8 cellular contexts compared by ENCODE assay signal in the genomic region with DNA sequence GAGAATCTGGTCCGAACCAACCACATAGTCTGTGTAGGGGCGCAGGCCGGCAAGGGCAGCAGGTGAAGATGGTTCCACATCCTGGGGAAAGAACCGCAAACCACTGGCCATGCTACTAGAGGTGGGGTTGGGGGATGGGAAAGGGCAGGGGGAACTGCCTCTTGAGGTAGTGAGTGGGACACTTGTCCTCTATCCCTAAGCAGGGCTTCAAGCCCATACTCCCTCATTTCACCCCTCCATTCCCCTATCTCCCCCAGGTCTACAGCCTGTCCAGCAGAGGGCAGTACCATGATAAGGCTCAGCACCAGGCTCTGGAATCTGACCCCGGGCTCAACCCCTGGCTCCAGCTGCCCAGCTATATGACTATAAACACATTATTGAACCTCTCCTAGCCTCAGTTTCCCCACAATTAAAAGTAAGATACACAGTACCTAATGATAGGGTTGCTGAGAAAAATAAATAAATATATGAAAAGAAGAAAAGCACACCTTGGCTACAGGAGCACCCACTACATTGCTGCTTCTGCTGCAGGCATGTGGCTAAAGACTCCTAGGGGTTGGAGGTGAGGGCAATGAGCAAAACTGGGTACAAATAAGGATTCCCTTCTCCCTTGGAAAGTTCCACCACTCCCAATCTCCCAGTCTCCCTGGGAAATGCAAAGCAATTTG. TPM values are rescaled to one million over a fixed set of nuclear protein-coding genes. Genes with fewer than 3 reads are reported as not detected.
DNase-seq lines count a peak whose midpoint lies in the region; ATAC-seq, FAIRE-seq and TF ChIP-seq lines count a peak whose summit lies in the region.

No MANE protein-coding gene starts in this region.

- peaks cover 17% of the 10 kb centered on the region for H4K20me1 ChIP-seq in K562 (replicated peaks; ENCODE audit: control insufficient read depth, insufficient read depth, low read length)

- no peaks in the 10 kb centered on the region for H3K9me3 ChIP-seq in K562 (replicated peaks; ENCODE audit: control insufficient read depth, insufficient read depth, low read depth, low read length)
- no peaks in the 10 kb centered on the region for H3K9me3 ChIP-seq in left lung
- H3K9me3 ChIP-seq in suprapubic skin = no peaks in the 10 kb centered on the region

- 92% methylated on average over 5 of the region's 5 CpGs for WGBS in K562 (ENCODE audit: insufficient coverage, low coverage, missing lambda C conversion rate)
- WGBS in suprapubic skin = 82% methylated on average over 5 of the region's 5 CpGs

- TF ChIP-seq POLR2A in K562 (conservative IDR thresholded peaks at IDR 0.05) (no peak), suprapubic skin (IDR thresholded peaks at IDR 0.05) (no peak)

- H3K27me3 ChIP-seq in K562 (ENCODE audit: control insufficient read depth in 2 of 2, insufficient read depth in 2 of 2, low read length in 2 of 2) = no peaks in the 10 kb centered on the region
- no peaks in the 10 kb centered on the region for H3K27me3 ChIP-seq in left lung
- H3K27me3 ChIP-seq in suprapubic skin = no peaks in the 10 kb centered on the region

- H3K9ac ChIP-seq in K562 (ENCODE audit: insufficient read depth in 1 of 2, low read depth in 2 of 2, low read length in 2 of 2) = no peak overlapping the region

- FAIRE-seq in K562 (lab: Jason Lieb, UNC) = peak; percentile 78

- peak; percentile 49 for ATAC-seq in HG03108 (IDR thresholded peaks at IDR 0.05; ENCODE audit: unreplicated experiment)
- peak; percentile 84 for ATAC-seq in SK-N-SH treated with all-trans-retinoic acid at 6 μM for 48 hours
- ATAC-seq in K562 = peak; percentile 83
- ATAC-seq in left lung = peak; percentile 78

- peaks cover 38% of the 10 kb centered on the region for H3K79me2 ChIP-seq in K562 (ENCODE audit: control insufficient read depth, insufficient read depth, low read length)

- H3K4me2 ChIP-seq in K562 (ENCODE audit: insufficient read depth, low read length) = no peak overlapping the region

- H3K27ac ChIP-seq in K562 (ENCODE audit: extremely low read depth, low read depth, low read length) = no peak overlapping the region
- no peak overlapping the region for H3K27ac ChIP-seq in left lung
- H3K27ac ChIP-seq in suprapubic skin = no peak overlapping the region

- peaks cover 81% of the 10 kb centered on the region for H3K36me3 ChIP-seq in K562 (ENCODE audit: control insufficient read depth, insufficient read depth, low read length)
- H3K36me3 ChIP-seq in left lung = peaks cover 3 to 53% of the 10 kb centered on the region in 2 donors
- peaks cover 51% of the 10 kb centered on the region for H3K36me3 ChIP-seq in suprapubic skin

- TF ChIP-seq CTCF in GM12875 (IDR thresholded peaks at IDR 0.05; ENCODE audit: borderline replicate concordance, insufficient read depth, low read depth, low read length) (peak; percentile 78), K562 (IDR thresholded peaks at IDR 0.05 in 2 of 3, conservative IDR thresholded peaks at IDR 0.05 in 1 of 3; ENCODE audit: insufficient read depth in 2 of 3, low read depth in 1 of 3, low read length in 3 of 3) (peak; percentile 77 to 86 (median 78)), left lung (IDR thresholded peaks at IDR 0.05) (peak; percentile 40 to 74), suprapubic skin (IDR thresholded peaks at IDR 0.05) (peak; percentile 13 to 54)

- intact Hi-C loops in K562 (cut with micrococcal nuclease) (loop anchor here (2.0 kb wide), 1 partner anchor 188 kb away; no protein-coding TSS in a partner anchor), left lung (cut with DNase I) (no loop called here)

- H3K4me3 ChIP-seq in GM12875 (ENCODE audit: low read depth, low read length) (no peak overlapping the region), K562 (no peak overlapping the region), left lung (no peak overlapping the region), suprapubic skin (no peak overlapping the region)

- TF ChIP-seq EP300 in K562 (IDR thresholded peaks at IDR 0.05; ENCODE audit: low read length) = no peak
- no peak for TF ChIP-seq EP300 in suprapubic skin (IDR thresholded peaks at IDR 0.05)

- in situ Hi-C loops in ACHN (cut with HindIII; ENCODE audit: low pct_ligation_motif_present, low pct_unique_long_range_greater_than_20kb, low sequenced_read_pairs) = no loop called here
- in situ Hi-C loops in K562 (cut with MboI) = no loop called here

- no peak overlapping the region for H2AFZ ChIP-seq in K562 (ENCODE audit: low read depth, low read length)

- TF ChIP-seq RAD21 in K562 (CRISPR knock-in tag; conservative IDR thresholded peaks at IDR 0.05 in 1 of 2, IDR thresholded peaks at IDR 0.05 in 1 of 2) = peak; percentile 49 to 66

- POLR2A ChIA-PET in K562 (lab: Yijun Ruan, JAX) = no interaction called here

- peaks cover 10 to 23% of the 10 kb centered on the region in 2 experiments; a peak in 4 of 5 replicates for H3K4me1 ChIP-seq in K562 (replicated peaks in 1 of 2; ENCODE audit: control insufficient read depth in 2 of 2, insufficient read depth in 2 of 2, low read length in 2 of 2)
- peaks cover 4 to 52% of the 10 kb centered on the region in 2 donors for H3K4me1 ChIP-seq in left lung
- H3K4me1 ChIP-seq in suprapubic skin = peaks cover 29% of the 10 kb centered on the region

- peak; percentile 52 for DNase-seq in ACHN
- peak; percentile 70 to 85 (median 84) for DNase-seq in K562 (ENCODE audit: extremely low read depth in 1 of 4, low spot score in 3 of 4)
- no peak for DNase-seq in left lung
- no peak for DNase-seq in suprapubic skin (ENCODE audit: low spot score in 2 of 2)
- no peak for DNase-seq in HK-2 (ENCODE audit: unreplicated experiment)

- H3K9me1 ChIP-seq in K562 (ENCODE audit: control insufficient read depth, insufficient read depth, low read length) = peaks cover 4% of the 10 kb centered on the region

- no TSS peak for BruUV-seq in K562 (replicated peaks; lab: Mats Ljungman, UMichigan)

- CTCF ChIA-PET in K562 (lab: Yijun Ruan, JAX; ENCODE audit: low intra/inter-chr PET ratio) = interaction anchor here (0.6 to 1.0 kb wide), 6 partner anchors 88 to 271 kb away, joined by 3 to 6 read pairs (median 3); no protein-coding TSS in a partner anchor

RNA-seq across cellular contexts. Expression of gene GORASP1, which starts 6.3 kb away (rescaled TPM):
- total RNA-seq in K562 (2011; cell fraction: chromatin; rRNA removed; ENCODE audit: low replicate concordance) = 170 and 347 TPM in 2 replicates
- total RNA-seq in K562 (2011; cell fraction: nucleolus; rRNA removed) = 220 and 236 TPM in 2 replicates
- 186 and 187 TPM in 2 replicates for total RNA-seq in K562 (2011; cell fraction: nucleoplasm; rRNA removed)
- total RNA-seq in K562 (2014; rRNA removed) (67.6 and 83.5 TPM in 2 replicates), K562 (2014; rRNA removed; fragmentation: Illumina TruSeq; extraction: Trizol) (39.7 and 46.8 TPM in 2 replicates), K562 (2015; rRNA removed; fragmentation: Illumina TruSeq; extraction: Trizol) (65.3 and 67.6 TPM in 2 replicates), K562 (2021) (80.7 and 81.2 TPM in 2 replicates), left lung (10 to 100 TPM; 62.5 to 63.2 TPM), suprapubic skin (100 to 1,000 TPM in 1 of 4 donors, 10 to 100 TPM in 3; 51.3 to 101 (median 73.8) TPM)
- polyA plus RNA-seq in K562 (2011; rRNA removed) (87.9 and 116 TPM in 2 replicates), K562 (2014; fragmentation: Illumina TruSeq; extraction: Trizol) (71.3 and 81.3 TPM in 2 replicates), K562 (2014; fragmentation: Nextera tagmentation; extraction: Ambion mirVana) (10 to 100 TPM in 1 of 2 experiments, 1 to 10 TPM in 1; 8.4 to 14.0 TPM), K562 (2014; rRNA removed) (75.3 and 82.3 TPM in 2 replicates)
- polyA plus RNA-seq in K562 (2011; cell fraction: cytosol; rRNA removed) = 88.5 and 108 TPM in 2 replicates
- 454 and 537 TPM in 2 replicates for polyA plus RNA-seq in K562 (2011; cell fraction: nucleus; rRNA removed)
- 72.8 and 104 TPM in 2 replicates for polyA plus RNA-seq in K562 (2012)
- polyA minus RNA-seq in K562 (2011; rRNA and poly(A)+ RNA removed) = 48.5 and 49.2 TPM in 2 replicates
- 42.4 and 49.5 TPM in 2 replicates for polyA minus RNA-seq in K562 (2011; cell fraction: cytosol; rRNA and poly(A)+ RNA removed)
- 120 and 149 TPM in 2 replicates for polyA minus RNA-seq in K562 (2011; cell fraction: nucleus; rRNA and poly(A)+ RNA removed)

RNA-seq across cellular contexts. Expression of gene TTC21A, which starts 6.3 kb away (rescaled TPM):
- 7.6 and 12.4 TPM in 2 replicates for total RNA-seq in K562 (2011; cell fraction: chromatin; rRNA removed; ENCODE audit: low replicate concordance)
- total RNA-seq in K562 (2011; cell fraction: nucleolus; rRNA removed) = 5.8 and 6.7 TPM in 2 replicates
- total RNA-seq in K562 (2011; cell fraction: nucleoplasm; rRNA removed) = 5.1 and 8.2 TPM in 2 replicates
- 0.36 and 0.37 TPM in 2 replicates for total RNA-seq in K562 (2014; rRNA removed)
- total RNA-seq in K562 (2014; rRNA removed; fragmentation: Illumina TruSeq; extraction: Trizol) = 0.32 and 0.47 TPM in 2 replicates
- 0.83 and 1.2 TPM in 2 replicates for total RNA-seq in K562 (2015; rRNA removed; fragmentation: Illumina TruSeq; extraction: Trizol)
- total RNA-seq in K562 (2021) = 1.4 and 1.7 TPM in 2 replicates
- polyA plus RNA-seq in K562 (2011; rRNA removed) = 0.84 and 1.1 TPM in 2 replicates
- polyA plus RNA-seq in K562 (2011; cell fraction: cytosol; rRNA removed) = 0.66 and 1.1 TPM in 2 replicates
- 5.1 and 6.7 TPM in 2 replicates for polyA plus RNA-seq in K562 (2011; cell fraction: nucleus; rRNA removed)
- 1.3 and 2.7 TPM in 2 replicates for polyA plus RNA-seq in K562 (2012)
- 0.70 and 0.94 TPM in 2 replicates for polyA plus RNA-seq in K562 (2014; fragmentation: Illumina TruSeq; extraction: Trizol)
- polyA plus RNA-seq in K562 (2014; fragmentation: Nextera tagmentation; extraction: Ambion mirVana) = under 1 TPM; 0.22 to 0.35 TPM
- 0.93 and 1.4 TPM in 2 replicates for polyA plus RNA-seq in K562 (2014; rRNA removed)
- 1.3 and 2.1 TPM in 2 replicates for polyA minus RNA-seq in K562 (2011; rRNA and poly(A)+ RNA removed)
- 0.67 TPM in 1 of 2 replicates, not detected in the other for polyA minus RNA-seq in K562 (2011; cell fraction: cytosol; rRNA and poly(A)+ RNA removed)
- polyA minus RNA-seq in K562 (2011; cell fraction: nucleus; rRNA and poly(A)+ RNA removed) = 3.5 and 4.1 TPM in 2 replicates
- total RNA-seq in left lung = 10 to 100 TPM in 1 of 2 donors, 1 to 10 TPM in 1; 7.1 to 10.6 TPM
- 10 to 100 TPM in 1 of 4 donors, 1 to 10 TPM in 3; 1.2 to 11.0 (median 4.7) TPM for total RNA-seq in suprapubic skin

RNA-seq across cellular contexts. Expression of gene WDR48, which starts 49.3 kb away (rescaled TPM):
- total RNA-seq in K562 (2011; cell fraction: chromatin; rRNA removed; ENCODE audit: low replicate concordance) = 31.6 and 76.0 TPM in 2 replicates
- total RNA-seq in K562 (2011; cell fraction: nucleolus; rRNA removed) = 13.0 and 16.8 TPM in 2 replicates
- total RNA-seq in K562 (2011; cell fraction: nucleoplasm; rRNA removed) = 28.7 and 37.4 TPM in 2 replicates
- total RNA-seq in K562 (2014; rRNA removed) = 22.1 and 26.6 TPM in 2 replicates
- 48.0 and 58.8 TPM in 2 replicates for total RNA-seq in K562 (2014; rRNA removed; fragmentation: Illumina TruSeq; extraction: Trizol)
- 34.4 and 38.1 TPM in 2 replicates for total RNA-seq in K562 (2015; rRNA removed; fragmentation: Illumina TruSeq; extraction: Trizol)
- 45.7 and 48.5 TPM in 2 replicates for total RNA-seq in K562 (2021)
- polyA plus RNA-seq in K562 (2011; rRNA removed) = 51.8 and 70.6 TPM in 2 replicates
- 14.0 and 23.7 TPM in 2 replicates for polyA plus RNA-seq in K562 (2011; cell fraction: cytosol; rRNA removed)
- polyA plus RNA-seq in K562 (2011; cell fraction: nucleus; rRNA removed) = 35.7 and 44.4 TPM in 2 replicates
- polyA plus RNA-seq in K562 (2012) = 34.3 and 41.0 TPM in 2 replicates
- 44.1 and 49.9 TPM in 2 replicates for polyA plus RNA-seq in K562 (2014; fragmentation: Illumina TruSeq; extraction: Trizol)
- 10 to 100 TPM; 27.0 to 49.2 TPM for polyA plus RNA-seq in K562 (2014; fragmentation: Nextera tagmentation; extraction: Ambion mirVana)
- 31.1 and 31.2 TPM in 2 replicates for polyA plus RNA-seq in K562 (2014; rRNA removed)
- polyA minus RNA-seq in K562 (2011; rRNA and poly(A)+ RNA removed) = 113 and 118 TPM in 2 replicates
- polyA minus RNA-seq in K562 (2011; cell fraction: cytosol; rRNA and poly(A)+ RNA removed) = 20.6 and 39.8 TPM in 2 replicates
- polyA minus RNA-seq in K562 (2011; cell fraction: nucleus; rRNA and poly(A)+ RNA removed) = 30.3 and 38.9 TPM in 2 replicates
- total RNA-seq in left lung = 10 to 100 TPM; 25.1 to 29.0 TPM
- 10 to 100 TPM; 18.3 to 49.3 (median 25.2) TPM for total RNA-seq in suprapubic skin

RNA-seq across cellular contexts. Expression of gene SCN11A, which starts 49.4 kb away (rescaled TPM):
- total RNA-seq in K562 (2011; cell fraction: chromatin; rRNA removed; ENCODE audit: low replicate concordance) = 0.07 TPM in 1 of 2 replicates, not detected in the other
- not detected in 2 replicates for total RNA-seq in K562 (2011; cell fraction: nucleolus; rRNA removed)
- total RNA-seq in K562 (2011; cell fraction: nucleoplasm; rRNA removed) = not detected in 2 replicates
- total RNA-seq in K562 (2014; rRNA removed) (0.05 TPM in 1 of 2 replicates, not detected in the other), K562 (2014; rRNA removed; fragmentation: Illumina TruSeq; extraction: Trizol) (0.03 TPM in 1 of 2 replicates, not detected in the other), K562 (2015; rRNA removed; fragmentation: Illumina TruSeq; extraction: Trizol) (0.04 TPM in 2 replicates), K562 (2021) (not detected in 2 replicates), left lung (under 1 TPM; 0.06 to 0.13 TPM), suprapubic skin (under 1 TPM; 0.10 to 0.64 (median 0.21) TPM)
- polyA plus RNA-seq in K562 (2011; rRNA removed) (0.01 TPM in 1 of 2 replicates, not detected in the other), K562 (2014; fragmentation: Illumina TruSeq; extraction: Trizol) (not detected in 2 replicates), K562 (2014; fragmentation: Nextera tagmentation; extraction: Ambion mirVana) (not detected), K562 (2014; rRNA removed) (not detected in 2 replicates)
- 0.01 TPM in 2 replicates for polyA plus RNA-seq in K562 (2011; cell fraction: cytosol; rRNA removed)
- 0.03 and 0.06 TPM in 2 replicates for polyA plus RNA-seq in K562 (2011; cell fraction: nucleus; rRNA removed)
- 0.01 and 0.04 TPM in 2 replicates for polyA plus RNA-seq in K562 (2012)
- not detected in 2 replicates for polyA minus RNA-seq in K562 (2011; rRNA and poly(A)+ RNA removed)
- polyA minus RNA-seq in K562 (2011; cell fraction: cytosol; rRNA and poly(A)+ RNA removed) = not detected in 2 replicates
- not detected in 2 replicates for polyA minus RNA-seq in K562 (2011; cell fraction: nucleus; rRNA and poly(A)+ RNA removed)

RNA-seq across cellular contexts. Expression of gene CSRNP1, which starts 52.2 kb away (rescaled TPM):
- total RNA-seq in K562 (2011; cell fraction: chromatin; rRNA removed; ENCODE audit: low replicate concordance) = 18.4 and 48.8 TPM in 2 replicates
- total RNA-seq in K562 (2011; cell fraction: nucleolus; rRNA removed) = 34.9 and 41.4 TPM in 2 replicates
- 17.7 and 23.9 TPM in 2 replicates for total RNA-seq in K562 (2011; cell fraction: nucleoplasm; rRNA removed)
- total RNA-seq in K562 (2014; rRNA removed) (16.8 and 23.2 TPM in 2 replicates), K562 (2014; rRNA removed; fragmentation: Illumina TruSeq; extraction: Trizol) (5.6 and 7.9 TPM in 2 replicates), K562 (2015; rRNA removed; fragmentation: Illumina TruSeq; extraction: Trizol) (9.2 and 9.8 TPM in 2 replicates), K562 (2021) (18.1 and 18.9 TPM in 2 replicates), left lung (10 to 100 TPM; 24.1 to 33.7 TPM), suprapubic skin (100 to 1,000 TPM in 2 of 4 donors, 10 to 100 TPM in 2; 69.1 to 234 (median 156) TPM)
- polyA plus RNA-seq in K562 (2011; rRNA removed) (14.2 and 14.5 TPM in 2 replicates), K562 (2014; fragmentation: Illumina TruSeq; extraction: Trizol) (12.7 and 13.3 TPM in 2 replicates), K562 (2014; fragmentation: Nextera tagmentation; extraction: Ambion mirVana) (under 1 TPM; 0.72 to 0.89 TPM), K562 (2014; rRNA removed) (10.9 and 11.4 TPM in 2 replicates)
- polyA plus RNA-seq in K562 (2011; cell fraction: cytosol; rRNA removed) = 16.4 and 30.7 TPM in 2 replicates
- 25.6 and 46.6 TPM in 2 replicates for polyA plus RNA-seq in K562 (2011; cell fraction: nucleus; rRNA removed)
- 16.6 and 24.6 TPM in 2 replicates for polyA plus RNA-seq in K562 (2012)
- polyA minus RNA-seq in K562 (2011; rRNA and poly(A)+ RNA removed) = 14.7 and 23.4 TPM in 2 replicates
- 13.8 and 19.9 TPM in 2 replicates for polyA minus RNA-seq in K562 (2011; cell fraction: cytosol; rRNA and poly(A)+ RNA removed)
- 21.9 and 22.3 TPM in 2 replicates for polyA minus RNA-seq in K562 (2011; cell fraction: nucleus; rRNA and poly(A)+ RNA removed)

Comparison
In these comparisons a context has a peak if more than half of its experiments do, and no peak if none do; other contexts are left out.
1. DNase-seq: peak in ACHN (single experiment) and K562 (4 of 4); none in left lung (0 of 2), suprapubic skin (0 of 2) and HK-2 (single experiment).
2. Peak in every context shown above with its lines, with median percentiles within 50 percentile points of each other: CTCF ChIP-seq and ATAC-seq.